ENCODE assay signal across 8 cellular contexts in genomic region chr21:16534408-16535099, GRCh38.
DNase-seq lines count a peak whose midpoint lies in the region; ATAC-seq, FAIRE-seq and TF ChIP-seq lines count a peak whose summit lies in the region.

No MANE protein-coding gene starts in this region.

- no peaks in the 10 kb centered on the region for H4K20me1 ChIP-seq in mammary epithelial cell (ENCODE audit: insufficient read depth, low read length)

- 5% methylated on average over 11 of the region's 11 CpGs for WGBS in mammary epithelial cell (ENCODE audit: low coverage, missing lambda C conversion rate)
- 12 to 23% methylated on average over 11 of the region's 11 CpGs for WGBS in thyroid gland, 2 donors

- no peaks in the 10 kb centered on the region for H3K9me3 ChIP-seq in mammary epithelial cell (replicated peaks; ENCODE audit: insufficient read depth, low read length)
- H3K9me3 ChIP-seq in kidney (ENCODE audit: control insufficient read depth in 1 of 2, low read length in 2 of 2), result no peaks in the 10 kb centered on the region
- no peaks in the 10 kb centered on the region for H3K9me3 ChIP-seq in thyroid gland

- CTCF ChIA-PET in mammary epithelial cell (lab: Charles Lee; ENCODE audit: low non-redundant PET), result no interaction called here

- FAIRE-seq in kidney (lab: Jason Lieb, UNC), result peak; percentile 85

- no TSS peak for BruUV-seq in mammary epithelial cell (replicated peaks; lab: Mats Ljungman, UMichigan)

- H3K27me3 ChIP-seq in mammary epithelial cell (ENCODE audit: insufficient read depth, low read length) (no peaks in the 10 kb centered on the region), thyroid gland (no peaks in the 10 kb centered on the region)

- dilution Hi-C loops in mammary epithelial cell (cut with HindIII; ENCODE audit: low sequenced_read_pairs), result no loop called here

- intact Hi-C loops in mammary epithelial cell (cut with micrococcal nuclease), result loop anchor here (5.0 kb wide), 2 partner anchors 38 to 227 kb away; no protein-coding TSS in a partner anchor
- intact Hi-C loops in kidney (cut with DNase I), result no loop called here
- intact Hi-C loops in thyroid gland (cut with DNase I), result loop anchor here (10.0 kb wide), 1 partner anchor 110 kb away; no protein-coding TSS in a partner anchor

- peak overlapping the region; percentile 90 for H3K4me2 ChIP-seq in mammary epithelial cell (ENCODE audit: insufficient read depth, low read depth, low read length)

- in situ Hi-C loops in mammary epithelial cell (cut with MboI; ENCODE audit: low sequenced_read_pairs in 2 of 2), result loop anchor here in 1 of 2 donors (5.0 kb wide), 1 partner anchor 53 kb away; no protein-coding TSS in a partner anchor

- no peak for ATAC-seq in HG03280 (IDR thresholded peaks at IDR 0.05; ENCODE audit: unreplicated experiment)

- peak overlapping the region; percentile 37 for H3K9ac ChIP-seq in mammary epithelial cell (ENCODE audit: insufficient read depth, low read length)
- H3K9ac ChIP-seq in kidney (ENCODE audit: low read length in 2 of 2), result peak overlapping the region in 1 of 2 donors; percentile 70

- no peaks in the 10 kb centered on the region for H3K79me2 ChIP-seq in mammary epithelial cell (ENCODE audit: insufficient read depth, low read length)

- peak in 1 of 2 donors; percentile 58 for TF ChIP-seq POLR2A in thyroid gland (IDR thresholded peaks at IDR 0.05)

- H2AFZ ChIP-seq in mammary epithelial cell (ENCODE audit: low read depth, low read length), result peak overlapping the region; percentile 82

- H3K27ac ChIP-seq in mammary epithelial cell (ENCODE audit: insufficient read depth, low read depth, low read length) (no peak overlapping the region), kidney (ENCODE audit: low read depth in 2 of 2, low read length in 2 of 2) (peak overlapping the region; percentile 32 to 75), thyroid gland (peak overlapping the region; percentile 88 to 96 (median 89))

- H3K4me1 ChIP-seq in mammary epithelial cell (ENCODE audit: insufficient read depth, low read length) (peaks cover 3% of the 10 kb centered on the region), kidney (ENCODE audit: control insufficient read depth in 1 of 2, insufficient read depth in 1 of 2, low read depth in 1 of 2, low read length in 2 of 2) (peaks cover 3 to 4% of the 10 kb centered on the region in 2 donors), thyroid gland (peaks cover 10 to 15% of the 10 kb centered on the region in 2 donors)

- TF ChIP-seq CTCF in mammary epithelial cell (conservative IDR thresholded peaks at IDR 0.05 in 1 of 2, IDR thresholded peaks at IDR 0.05 in 1 of 2; ENCODE audit: extremely low read depth in 1 of 2, insufficient read depth in 1 of 2, low read depth in 1 of 2, low read length in 2 of 2) (no peak), kidney (IDR thresholded peaks at IDR 0.05; ENCODE audit: borderline replicate concordance, extremely low read depth, insufficient read depth) (no peak), thyroid gland (IDR thresholded peaks at IDR 0.05) (no peak)

- H3K36me3 ChIP-seq in mammary epithelial cell (ENCODE audit: insufficient read depth, low read length), result no peaks in the 10 kb centered on the region
- peaks cover 0 to under 1% of the 10 kb centered on the region in 2 donors for H3K36me3 ChIP-seq in kidney (ENCODE audit: control insufficient read depth in 1 of 2, insufficient read depth in 2 of 2, low read length in 2 of 2)
- H3K36me3 ChIP-seq in thyroid gland, result no peaks in the 10 kb centered on the region

- peak overlapping the region; percentile 31 to 85 (median 43) for H3K4me3 ChIP-seq in mammary epithelial cell (replicated peaks in 1 of 3; ENCODE audit: insufficient read depth in 1 of 3, low read depth in 2 of 3, low read length in 3 of 3)
- peak overlapping the region; percentile 63 to 70 for H3K4me3 ChIP-seq in kidney (ENCODE audit: low read length in 2 of 2)
- peak overlapping the region in 2 of 3 donors; percentile 1 to 27 for H3K4me3 ChIP-seq in thyroid gland (replicated peaks in 1 of 3)

- peak; percentile 87 for DNase-seq in M059J (ENCODE audit: low read depth)
- DNase-seq in mammary epithelial cell, result peak; percentile 35
- DNase-seq in kidney, result peak; percentile 76
- DNase-seq in thyroid gland, result peak; percentile 89 to 90
- DNase-seq in OCI-M2 (lab: John Stamatoyannopoulos, UW; ENCODE audit: unreplicated experiment), result no peak
- DNase-seq in glomerular visceral epithelial cell (ENCODE audit: extremely low spot score), result no peak
- no peak for DNase-seq in stimulated activated CD8-positive, alpha-beta memory T cell treated with anti-CD3 and anti-CD28 coated beads, Interleukin-4, amount 100 ng/mL, for 48 hours

Comparison
In these comparisons a context has a peak if more than half of its experiments do, and no peak if none do; other contexts are left out.
1. DNase-seq: peak in M059J (single experiment), mammary epithelial cell (single experiment), kidney (single experiment) and thyroid gland (2 of 2); none in OCI-M2 (single experiment), glomerular visceral epithelial cell (single experiment) and stimulated activated CD8-positive, alpha-beta memory T cell treated with anti-CD3 and anti-CD28 coated beads, Interleukin-4, amount 100 ng/mL, for 48 hours (single experiment).
2. H3K4me3 ChIP-seq: peak in every context shown above with its lines; median percentile 66 in kidney; 43 in mammary epithelial cell; 14 in thyroid gland.